Comparison of ENCODE assay signal across 12 cellular contexts in the genomic region with DNA sequence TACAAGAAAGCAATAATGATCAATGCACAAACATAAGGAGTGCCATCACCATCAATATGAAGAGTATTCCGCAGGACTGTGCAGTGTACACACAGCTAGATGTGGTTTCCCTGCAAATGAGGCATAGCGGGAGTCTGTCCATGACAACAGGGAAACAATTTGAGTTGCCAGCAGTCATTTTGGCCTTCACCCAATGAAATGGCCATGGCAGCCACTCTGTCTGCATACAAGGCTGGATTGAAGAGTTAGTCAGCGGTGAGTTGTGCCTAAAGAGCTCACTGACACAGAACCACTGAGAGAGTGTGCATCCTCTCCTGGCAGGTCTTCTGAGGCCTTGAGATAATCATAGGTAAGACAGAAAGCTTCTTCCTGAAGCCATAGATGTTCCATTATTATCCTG.
DNase-seq lines count a peak whose midpoint lies in the region; TF ChIP-seq lines count a peak whose summit lies in the region.
"Had no signal": no experiment of that assay in that cellular context is flagged by ENCODE, and none has a peak within 500 bp of the region (broad histone marks: within the 10 kb centered on the region; RNA-seq: fewer than 3 reads in every experiment).

No MANE protein-coding gene starts in this region.

- H3K36me3 Mint-ChIP-seq in MCF 10A (ENCODE audit: insufficient read depth, unreplicated experiment), result no peaks in the 10 kb centered on the region
- H3K36me3 Mint-ChIP-seq: natural killer cell treated with Interleukin-12 subunit alpha and Interleukin-12 subunit beta and Interleukin-15 and Interleukin-18, amount 100 ng/mL, for 72 hours had no signal

- DNase-seq in Ammon's horn (ENCODE audit: low spot score) (peak; percentile 87), NCI-H1092 (lab: John Stamatoyannopoulos, UW) (peak; percentile 10), MCF 10A (ENCODE audit: unreplicated experiment) (peak; percentile 46), medulla oblongata (ENCODE audit: extremely low spot score) (peak; percentile 85), GM10248 (ENCODE audit: extremely low spot score) (no peak), NCI-H82 treated with DMSO at 0.1 percent for 48 hours (lab: John Stamatoyannopoulos, UW; ENCODE audit: unreplicated experiment) (no peak), NCI-H1436 (lab: John Stamatoyannopoulos, UW) (no peak)
- DNase-seq in activated naive CD4-positive, alpha-beta T cell (lab: John Stamatoyannopoulos, UW), result no peak
- DNase-seq: activated T-cell treated with anti-CD3 and anti-CD28 coated beads, Interleukin-2, amount 50 U/mL, for 48 hours; Caco-2; stimulated activated CD4-positive, alpha-beta T cell treated with anti-CD3 and anti-CD28 coated beads, Interleukin-2, amount 100 ng/mL, for 24 hours had no signal

- no peaks in the 10 kb centered on the region for H3K27me3 Mint-ChIP-seq in MCF 10A (ENCODE audit: insufficient read depth, unreplicated experiment)
- H3K27me3 Mint-ChIP-seq: natural killer cell treated with Interleukin-12 subunit alpha and Interleukin-12 subunit beta and Interleukin-15 and Interleukin-18, amount 100 ng/mL, for 72 hours had no signal

- intact Hi-C loops in MCF 10A (cut with micrococcal nuclease), result no loop called here

- no peaks in the 10 kb centered on the region for H3K9me3 Mint-ChIP-seq in MCF 10A (ENCODE audit: unreplicated experiment)

- no peak overlapping the region for H3K27ac Mint-ChIP-seq in MCF 10A (ENCODE audit: low read depth, unreplicated experiment)
- H3K27ac Mint-ChIP-seq: natural killer cell treated with Interleukin-12 subunit alpha and Interleukin-12 subunit beta and Interleukin-15 and Interleukin-18, amount 100 ng/mL, for 72 hours had no signal

- H3K4me1 Mint-ChIP-seq in MCF 10A (ENCODE audit: insufficient read depth, unreplicated experiment), result no peaks in the 10 kb centered on the region

- TF ChIP-seq CTCF in MCF 10A (IDR thresholded peaks at IDR 0.05; ENCODE audit: unreplicated experiment) (no peak), GM10248 (IDR thresholded peaks at IDR 0.05; ENCODE audit: control extremely low read depth, extremely low read depth, low read depth, missing control alignments) (no peak)

- POLR2A ChIA-PET in MCF 10A (lab: Yijun Ruan, JAX), result interaction anchor here (0.7 kb wide), 1 partner anchor 9 kb away, joined by 3 read pairs; no protein-coding TSS in a partner anchor
- POLR2A ChIA-PET in GM10248 (lab: Yijun Ruan, JAX), result no interaction called here

- no peak overlapping the region for H3K4me3 Mint-ChIP-seq in MCF 10A (ENCODE audit: unreplicated experiment)
- H3K4me3 Mint-ChIP-seq: natural killer cell treated with Interleukin-12 subunit alpha and Interleukin-12 subunit beta and Interleukin-15 and Interleukin-18, amount 100 ng/mL, for 72 hours had no signal

- CTCF ChIA-PET in MCF 10A (lab: Yijun Ruan, JAX), result no interaction called here
- CTCF ChIA-PET in GM10248 (lab: Yijun Ruan, JAX), result interaction anchor here (1.4 kb wide), 1 partner anchor 12 kb away, joined by 6 read pairs; no protein-coding TSS in a partner anchor

- BruUV-seq in MCF 10A (replicated peaks; lab: Mats Ljungman, UMichigan), result no TSS peak

Comparison
In these comparisons a context has a peak if more than half of its experiments do, and no peak if none do; other contexts are left out.
1. DNase-seq: peak in Ammon's horn (single experiment), NCI-H1092 (single experiment), MCF 10A (single experiment) and medulla oblongata (single experiment); none in GM10248 (single experiment), NCI-H82 treated with DMSO at 0.1 percent for 48 hours (single experiment), NCI-H1436 (single experiment) and activated naive CD4-positive, alpha-beta T cell (0 of 4).